Comparison of ENCODE assay signal across 18 cellular contexts in the genomic region with DNA sequence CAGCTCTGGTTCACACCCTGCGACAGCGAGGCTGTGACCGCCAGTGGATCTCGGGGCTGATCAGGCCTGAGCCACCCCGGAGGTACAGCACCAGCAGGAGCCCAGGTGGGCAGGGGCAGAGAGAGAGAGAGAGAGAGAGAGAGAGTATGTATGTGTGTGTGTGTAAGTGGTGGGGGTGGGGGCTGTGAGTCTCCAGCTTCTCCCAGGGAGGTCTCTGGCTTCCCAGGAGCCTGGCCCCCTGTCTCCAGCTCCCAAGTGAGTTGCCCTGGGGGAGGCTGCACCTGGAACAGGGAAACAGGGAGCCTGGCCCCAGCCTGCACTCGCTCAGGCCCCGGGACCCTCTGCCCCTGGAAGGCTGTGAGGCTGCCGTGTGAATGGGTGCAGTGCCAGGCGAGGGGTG. TPM values are rescaled to one million over a fixed set of nuclear protein-coding genes. Genes with fewer than 3 reads are reported as not detected.
DNase-seq lines count a peak whose midpoint lies in the region; ATAC-seq and TF ChIP-seq lines count a peak whose summit lies in the region.
"Had no signal": no experiment of that assay in that cellular context is flagged by ENCODE, and none has a peak within 500 bp of the region (broad histone marks: within the 10 kb centered on the region; RNA-seq: fewer than 3 reads in every experiment).

No MANE protein-coding gene starts in this region.

- no peak overlapping the region for H2AFZ ChIP-seq in GM23338

- no peak overlapping the region for H3K4me3 Mint-ChIP-seq in activated CD4-positive, alpha-beta T cell treated with anti-CD3 and anti-CD28 coated beads, Interleukin-2, amount 10 ng/mL, durations not matched to agents 7 days and 5 days
- H3K4me3 Mint-ChIP-seq in GM23338, result no peak overlapping the region

- no peaks in the 10 kb centered on the region for H3K36me3 Mint-ChIP-seq in activated CD4-positive, alpha-beta T cell treated with anti-CD3 and anti-CD28 coated beads, Interleukin-2, amount 10 ng/mL, durations not matched to agents 7 days and 5 days (ENCODE audit: low read depth)
- no peaks in the 10 kb centered on the region for H3K36me3 Mint-ChIP-seq in GM23338 (ENCODE audit: low read depth)

- no peaks in the 10 kb centered on the region for H3K9me3 Mint-ChIP-seq in activated CD4-positive, alpha-beta T cell treated with anti-CD3 and anti-CD28 coated beads, Interleukin-2, amount 10 ng/mL, durations not matched to agents 7 days and 5 days
- H3K9me3 Mint-ChIP-seq in GM23338, result no peaks in the 10 kb centered on the region

- H3F3A ChIP-seq in GM23338 (replicated peaks; ENCODE audit: low read depth), result no peaks in the 10 kb centered on the region

- H3K9me3 ChIP-seq in psoas muscle, result no peaks in the 10 kb centered on the region

- no peak for TF ChIP-seq CTCF in GM23338 (conservative IDR thresholded peaks at IDR 0.05; ENCODE audit: low read depth in 2 of 2)
- no peak for TF ChIP-seq CTCF in coronary artery (IDR thresholded peaks at IDR 0.05)
- no peak for TF ChIP-seq CTCF in psoas muscle (IDR thresholded peaks at IDR 0.05)

- H3K4me3 ChIP-seq in GM23338, result no peak overlapping the region
- H3K4me3 ChIP-seq in coronary artery, result peak overlapping the region; percentile 56
- peak overlapping the region; percentile 34 for H3K4me3 ChIP-seq in psoas muscle

- no peak overlapping the region for H3K4me2 ChIP-seq in GM23338

- 56 to 60% (median 60%) methylated on average over 9 of the region's 9 CpGs for WGBS in psoas muscle, 3 donors

- DNase-seq in activated CD4-positive, alpha-beta T cell treated with anti-CD3 and anti-CD28 coated beads, Interleukin-2, amount 10 ng/mL, durations not matched to agents 7 days and 5 days, result no peak
- DNase-seq in activated CD4-positive, alpha-beta T cell treated with anti-CD3 and anti-CD28 coated beads for 48 hours, result no peak
- no peak for DNase-seq in GM23338 (ENCODE audit: low spot score)
- no peak for DNase-seq in coronary artery (ENCODE audit: low spot score)
- DNase-seq in psoas muscle, result no peak
- DNase-seq in activated T-cell treated with anti-CD3 and anti-CD28 coated beads, Interleukin-2, amount 50 U/mL, for 48 hours, result no peak
- no peak for DNase-seq in iPS-NIHi11 (ENCODE audit: low spot score)
- DNase-seq: 8988T, DMS153, EL, NCI-H146, NCI-H2081 treated with DMSO at 0.1 percent for 48 hours, NCI-H510A had no signal

- H4K20me1 ChIP-seq in GM23338 (replicated peaks; ENCODE audit: insufficient read depth), result no peaks in the 10 kb centered on the region

- H3K4me1 ChIP-seq in GM23338 (ENCODE audit: insufficient read depth) (no peaks in the 10 kb centered on the region), psoas muscle (peaks cover 53% of the 10 kb centered on the region)

- H3K9me2 ChIP-seq in GM23338 (ENCODE audit: insufficient read depth), result no peaks in the 10 kb centered on the region

- H3K27ac ChIP-seq in GM23338 (ENCODE audit: low read depth) (no peak overlapping the region), coronary artery (peak overlapping the region; percentile 69 to 78), psoas muscle (no peak overlapping the region)
- H3K27ac ChIP-seq: RWPE1 had no signal

- peak overlapping the region; percentile 36 for H3K27ac Mint-ChIP-seq in activated CD4-positive, alpha-beta T cell treated with anti-CD3 and anti-CD28 coated beads, Interleukin-2, amount 10 ng/mL, durations not matched to agents 7 days and 5 days
- 0 out of 2 replicates have a peak overlapping the region, but pooled peaks have one; percentile 72 for H3K27ac Mint-ChIP-seq in GM23338

- POLR2A ChIA-PET in activated CD4-positive, alpha-beta T cell treated with anti-CD3 and anti-CD28 coated beads, Interleukin-2, amount 10 ng/mL, durations not matched to agents 7 days and 5 days (lab: Charles Lee), result interaction anchor here (0.6 kb wide), 1 partner anchor 221 kb away, joined by 3 read pairs; no protein-coding TSS in a partner anchor

- H3K36me3 ChIP-seq in GM23338 (ENCODE audit: insufficient read depth) (no peaks in the 10 kb centered on the region), psoas muscle (ENCODE audit: insufficient read depth in 1 of 2, low read depth in 1 of 2) (no peaks in the 10 kb centered on the region)

- no peaks in the 10 kb centered on the region for H3K4me1 Mint-ChIP-seq in activated CD4-positive, alpha-beta T cell treated with anti-CD3 and anti-CD28 coated beads, Interleukin-2, amount 10 ng/mL, durations not matched to agents 7 days and 5 days
- peaks cover 4% of the 10 kb centered on the region; the same call in 2 of the 3 replicates for H3K4me1 Mint-ChIP-seq in GM23338

- H3K27me3 ChIP-seq in GM23338 (ENCODE audit: insufficient read depth) (no peaks in the 10 kb centered on the region), psoas muscle (ENCODE audit: insufficient read depth in 3 of 3, low read length in 2 of 3) (peaks cover 0 to 1% (median 0%) of the 10 kb centered on the region in 3 donors)

- no peaks in the 10 kb centered on the region for H3K79me2 ChIP-seq in GM23338 (replicated peaks; ENCODE audit: insufficient read depth)

- CTCF ChIA-PET in activated CD4-positive, alpha-beta T cell treated with anti-CD3 and anti-CD28 coated beads, Interleukin-2, amount 10 ng/mL, durations not matched to agents 7 days and 5 days (lab: Charles Lee), result no interaction called here

- ATAC-seq in GM23338, result no peak
- no peak for ATAC-seq in psoas muscle
- no peak for ATAC-seq in SK-N-SH treated with all-trans-retinoic acid at 6 μM for 48 hours
- ATAC-seq: HepG2 had no signal

- H3K27me3 Mint-ChIP-seq in activated CD4-positive, alpha-beta T cell treated with anti-CD3 and anti-CD28 coated beads, Interleukin-2, amount 10 ng/mL, durations not matched to agents 7 days and 5 days, result no peaks in the 10 kb centered on the region
- peaks cover 5% of the 10 kb centered on the region for H3K27me3 Mint-ChIP-seq in GM23338 (ENCODE audit: insufficient read depth, low read depth, poor library complexity)

- intact Hi-C loops in psoas muscle (cut with DNase I), result no loop called here

TF ChIP-seq in GM23338, 12 proteins besides CTCF, POLR2A, EP300 and RAD21:
- TF ChIP-seq, protein P1, sequence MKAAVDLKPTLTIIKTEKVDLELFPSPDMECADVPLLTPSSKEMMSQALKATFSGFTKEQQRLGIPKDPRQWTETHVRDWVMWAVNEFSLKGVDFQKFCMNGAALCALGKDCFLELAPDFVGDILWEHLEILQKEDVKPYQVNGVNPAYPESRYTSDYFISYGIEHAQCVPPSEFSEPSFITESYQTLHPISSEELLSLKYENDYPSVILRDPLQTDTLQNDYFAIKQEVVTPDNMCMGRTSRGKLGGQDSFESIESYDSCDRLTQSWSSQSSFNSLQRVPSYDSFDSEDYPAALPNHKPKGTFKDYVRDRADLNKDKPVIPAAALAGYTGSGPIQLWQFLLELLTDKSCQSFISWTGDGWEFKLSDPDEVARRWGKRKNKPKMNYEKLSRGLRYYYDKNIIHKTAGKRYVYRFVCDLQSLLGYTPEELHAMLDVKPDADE (IDR thresholded peaks at IDR 0.05), result no peak
- TF ChIP-seq STAT1 (IDR thresholded peaks at IDR 0.05; ENCODE audit: unreplicated experiment), result no peak
- no peak for TF ChIP-seq ZNF114 (CRISPR knock-in tag; IDR thresholded peaks at IDR 0.05)
- TF ChIP-seq EZH2phosphoT487 (IDR thresholded peaks at IDR 0.05; ENCODE audit: unreplicated experiment), result no peak
- no peak for TF ChIP-seq ZNF331 (CRISPR knock-in tag; IDR thresholded peaks at IDR 0.05; ENCODE audit: low read depth)
- TF ChIP-seq JUNB (IDR thresholded peaks at IDR 0.05; ENCODE audit: unreplicated experiment), result no peak
- no peak for TF ChIP-seq POLR2AphosphoS5 (IDR thresholded peaks at IDR 0.05; ENCODE audit: low read depth)
- TF ChIP-seq EZH2 (IDR thresholded peaks at IDR 0.05; ENCODE audit: low read depth, unreplicated experiment), result no peak
- no peak for TF ChIP-seq CREB1 (CRISPR knock-in tag; IDR thresholded peaks at IDR 0.05; ENCODE audit: low read depth)

TF ChIP-seq in SK-N-SH treated with all-trans-retinoic acid at 6 μM for 48 hours, 23 proteins besides CTCF, POLR2A, EP300 and RAD21 (continues in another document):
- TF ChIP-seq TOX (CRISPR knock-in tag; IDR thresholded peaks at IDR 0.05; ENCODE audit: borderline replicate concordance), result no peak
- no peak for TF ChIP-seq ARNTL (CRISPR knock-in tag; IDR thresholded peaks at IDR 0.05; ENCODE audit: borderline replicate concordance, low read depth)
- TF ChIP-seq, protein P2, sequence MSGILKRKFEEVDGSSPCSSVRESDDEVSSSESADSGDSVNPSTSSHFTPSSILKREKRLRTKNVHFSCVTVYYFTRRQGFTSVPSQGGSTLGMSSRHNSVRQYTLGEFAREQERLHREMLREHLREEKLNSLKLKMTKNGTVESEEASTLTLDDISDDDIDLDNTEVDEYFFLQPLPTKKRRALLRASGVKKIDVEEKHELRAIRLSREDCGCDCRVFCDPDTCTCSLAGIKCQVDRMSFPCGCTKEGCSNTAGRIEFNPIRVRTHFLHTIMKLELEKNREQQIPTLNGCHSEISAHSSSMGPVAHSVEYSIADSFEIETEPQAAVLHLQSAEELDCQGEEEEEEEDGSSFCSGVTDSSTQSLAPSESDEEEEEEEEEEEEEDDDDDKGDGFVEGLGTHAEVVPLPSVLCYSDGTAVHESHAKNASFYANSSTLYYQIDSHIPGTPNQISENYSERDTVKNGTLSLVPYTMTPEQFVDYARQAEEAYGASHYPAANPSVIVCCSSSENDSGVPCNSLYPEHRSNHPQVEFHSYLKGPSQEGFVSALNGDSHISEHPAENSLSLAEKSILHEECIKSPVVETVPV (CRISPR knock-in tag; IDR thresholded peaks at IDR 0.05), result no peak
- TF ChIP-seq PPARA (CRISPR knock-in tag; IDR thresholded peaks at IDR 0.05; ENCODE audit: borderline replicate concordance), result no peak
- no peak for TF ChIP-seq BACH2 (CRISPR knock-in tag; IDR thresholded peaks at IDR 0.05; ENCODE audit: borderline replicate concordance)
- TF ChIP-seq ZC3H10 (CRISPR knock-in tag; IDR thresholded peaks at IDR 0.05), result no peak
- TF ChIP-seq TCF4 (CRISPR knock-in tag; IDR thresholded peaks at IDR 0.05; ENCODE audit: borderline replicate concordance), result no peak

RNA-seq across cellular contexts. Expression of a gene that starts 2.0 kb away (rescaled TPM):
- total RNA-seq in activated CD4-positive, alpha-beta T cell treated with anti-CD3 and anti-CD28 coated beads, Interleukin-2, amount 10 ng/mL, durations not matched to agents 7 days and 5 days, result not detected
- not detected in 2 replicates for total RNA-seq in GM23338 (2014; rRNA removed; shearing (Covaris generic))
- polyA plus RNA-seq in GM23338 (2016; fragmentation: Nextera tagmentation; extraction: Ambion mirVana) (not detected in 2 replicates), psoas muscle (1 to 10 TPM in 2 of 3 donors, under 1 TPM in 1; 0.58 to 4.0 (median 1.9) TPM)
- 1 to 10 TPM in 1 of 4 donors, under 1 TPM in 3; 0.32 to 7.3 (median 0.33) TPM for total RNA-seq in psoas muscle
- total RNA-seq: H4, HepG2, MCF 10A had no signal
- polyA plus RNA-seq: HepG2 had no signal

RNA-seq across cellular contexts. Expression of a gene that starts 23.1 kb away (rescaled TPM):
- total RNA-seq in activated CD4-positive, alpha-beta T cell treated with anti-CD3 and anti-CD28 coated beads, Interleukin-2, amount 10 ng/mL, durations not matched to agents 7 days and 5 days, result not detected
- total RNA-seq in GM23338 (2014; rRNA removed; shearing (Covaris generic)), result 4.8 and 5.0 TPM in 2 replicates
- polyA plus RNA-seq in GM23338 (2016; fragmentation: Nextera tagmentation; extraction: Ambion mirVana), result 1.0 and 2.2 TPM in 2 replicates
- total RNA-seq in psoas muscle, result not detected
- polyA plus RNA-seq in psoas muscle, result under 1 TPM in 1 of 3 donors, not detected in 2; 0.01 TPM
- total RNA-seq: H4, HepG2, MCF 10A had no signal
- polyA plus RNA-seq: HepG2 had no signal

Comparison
In these comparisons a context has a peak if more than half of its experiments do, and no peak if none do; other contexts are left out.
1. H3K27ac ChIP-seq: peak in coronary artery (2 of 2); none in GM23338 (single experiment) and psoas muscle (single experiment).